Comparison of ENCODE assay signal across 8 cellular contexts in genomic region chr15:82043726-82044372, GRCh38. TPM values are rescaled to one million over a fixed set of nuclear protein-coding genes. Genes with fewer than 3 reads are reported as not detected.
DNase-seq lines count a peak whose midpoint lies in the region; ATAC-seq and TF ChIP-seq lines count a peak whose summit lies in the region.

No MANE protein-coding gene starts in this region.

- H3K79me2 ChIP-seq in hepatocyte: peaks cover 27% of the 10 kb centered on the region
- H3K79me2 ChIP-seq in smooth muscle cell (ENCODE audit: low read depth): peaks cover 22% of the 10 kb centered on the region

- H3K9ac ChIP-seq in smooth muscle cell (ENCODE audit: low read depth): peak overlapping the region; percentile 79

- DNase-seq in HCEC 1CT (peak; percentile 11), hepatocyte (ENCODE audit: low spot score) (no peak), smooth muscle cell (lab: John Stamatoyannopoulos, UW; ENCODE audit: unreplicated experiment) (no peak)

- WGBS in hepatocyte (ENCODE audit: low lambda C conversion rate, missing lambda C conversion rate): 12% methylated on average over 51 of the region's 54 CpGs
- 16% methylated on average over 34 of the region's 54 CpGs for WGBS in smooth muscle cell (ENCODE audit: low lambda C conversion rate)

- H3K27ac Mint-ChIP-seq in activated T-helper 17 cell treated with anti-CD3 and anti-CD28 coated beads, Interleukin-2, amount 50 U/mL, for 72 hours: no peak overlapping the region

- H3K9me3 Mint-ChIP-seq in activated T-helper 17 cell treated with anti-CD3 and anti-CD28 coated beads, Interleukin-2, amount 50 U/mL, for 72 hours: no peaks in the 10 kb centered on the region

- H3K36me3 ChIP-seq in hepatocyte (replicated peaks; ENCODE audit: insufficient read depth, low read depth) (no peaks in the 10 kb centered on the region), smooth muscle cell (ENCODE audit: low read depth) (peaks cover 4% of the 10 kb centered on the region)

- H3K4me1 ChIP-seq in hepatocyte (ENCODE audit: insufficient read depth) (peaks cover 12% of the 10 kb centered on the region), smooth muscle cell (ENCODE audit: low read depth) (peaks cover 32% of the 10 kb centered on the region)

- H2AFZ ChIP-seq in hepatocyte: peak overlapping the region; percentile 64
- peak overlapping the region; percentile 94 for H2AFZ ChIP-seq in smooth muscle cell (ENCODE audit: low read depth)

- no peak for ATAC-seq in activated T-helper 17 cell treated with anti-CD3 and anti-CD28 coated beads, Interleukin-2, amount 50 U/mL, for 72 hours (replicated peaks)
- ATAC-seq in GM19452 (IDR thresholded peaks at IDR 0.05; ENCODE audit: unreplicated experiment) (no peak), HG02973 (IDR thresholded peaks at IDR 0.05; ENCODE audit: unreplicated experiment) (no peak), HG03442 (IDR thresholded peaks at IDR 0.05; ENCODE audit: unreplicated experiment) (no peak), GM21825 (IDR thresholded peaks at IDR 0.05; ENCODE audit: unreplicated experiment) (no peak)

- H3K36me3 Mint-ChIP-seq in activated T-helper 17 cell treated with anti-CD3 and anti-CD28 coated beads, Interleukin-2, amount 50 U/mL, for 72 hours (ENCODE audit: low read depth): no peaks in the 10 kb centered on the region

- H3F3A ChIP-seq in smooth muscle cell (ENCODE audit: low read depth): peaks cover 14% of the 10 kb centered on the region

- H3K4me1 Mint-ChIP-seq in activated T-helper 17 cell treated with anti-CD3 and anti-CD28 coated beads, Interleukin-2, amount 50 U/mL, for 72 hours: no peaks in the 10 kb centered on the region

- H3K4me3 Mint-ChIP-seq in activated T-helper 17 cell treated with anti-CD3 and anti-CD28 coated beads, Interleukin-2, amount 50 U/mL, for 72 hours: peak overlapping the region; percentile 84

- H3K9me3 ChIP-seq in hepatocyte (ENCODE audit: low read depth) (no peaks in the 10 kb centered on the region), smooth muscle cell (replicated peaks; ENCODE audit: low read depth) (no peaks in the 10 kb centered on the region)

- H3K9me2 ChIP-seq in hepatocyte (replicated peaks; ENCODE audit: insufficient read depth): no peaks in the 10 kb centered on the region

- H3K27ac ChIP-seq in hepatocyte: peak overlapping the region; percentile 95
- H3K27ac ChIP-seq in smooth muscle cell (ENCODE audit: low read depth): peak overlapping the region; percentile 86

- no peak for TF ChIP-seq CTCF in hepatocyte (IDR thresholded peaks at IDR 0.05; ENCODE audit: poor library complexity)
- TF ChIP-seq CTCF in smooth muscle cell (IDR thresholded peaks at IDR 0.05; ENCODE audit: borderline replicate concordance, insufficient read depth, poor library complexity, severe bottlenecking): no peak

- H3K4me2 ChIP-seq in hepatocyte (peak overlapping the region; percentile 86), smooth muscle cell (peak overlapping the region; percentile 90)

- peaks cover 31% of the 10 kb centered on the region for H4K20me1 ChIP-seq in hepatocyte (ENCODE audit: insufficient read depth, poor library complexity, severe bottlenecking)
- H4K20me1 ChIP-seq in smooth muscle cell (ENCODE audit: low read depth): peaks cover 43% of the 10 kb centered on the region

- H3K4me3 ChIP-seq in hepatocyte (peak overlapping the region; percentile 80), smooth muscle cell (peak overlapping the region; percentile 77)

- H3K27me3 ChIP-seq in hepatocyte (peaks cover 20% of the 10 kb centered on the region), smooth muscle cell (ENCODE audit: low read depth) (peaks cover 9% of the 10 kb centered on the region)

- H3K27me3 Mint-ChIP-seq in activated T-helper 17 cell treated with anti-CD3 and anti-CD28 coated beads, Interleukin-2, amount 50 U/mL, for 72 hours: peaks cover 12% of the 10 kb centered on the region

RNA-seq across cellular contexts. Expression of gene MEX3B, which starts 2.0 kb away (rescaled TPM):
- 1 to 10 TPM in 1 of 2 donors, under 1 TPM in 1; 0.54 to 1.4 TPM for total RNA-seq in activated T-helper 17 cell treated with anti-CD3 and anti-CD28 coated beads, Interleukin-2, amount 50 U/mL, for 72 hours
- total RNA-seq in hepatocyte (6.9 and 10.0 TPM in 2 replicates), smooth muscle cell (11.8 and 13.7 TPM in 2 replicates)
- polyA plus RNA-seq in hepatocyte (2.6 and 4.8 TPM in 2 replicates), smooth muscle cell (4.9 and 7.5 TPM in 2 replicates)
